Comparison of ENCODE assay signal across 25 cellular contexts in genomic region chr11:27497911-27498310, GRCh38. TPM values are rescaled to one million over a fixed set of nuclear protein-coding genes. Genes with fewer than 3 reads are reported as not detected.
"Had no signal": no experiment of that assay in that cellular context is flagged by ENCODE, and none has a peak within 500 bp of the region (broad histone marks: within the 10 kb centered on the region; RNA-seq: fewer than 3 reads in every experiment).

No MANE protein-coding gene starts in this region.

- H3K4me3 ChIP-seq: esophagus muscularis mucosa, gastrocnemius medialis, heart left ventricle had no signal

- H3K9me3 ChIP-seq: esophagus muscularis mucosa, gastrocnemius medialis, heart left ventricle had no signal

- H3K27me3 ChIP-seq: brain microvascular endothelial cell, esophagus muscularis mucosa, foreskin keratinocyte, gastrocnemius medialis, heart left ventricle had no signal

- DNase-seq: activated CD4-positive, alpha-beta memory T cell treated with anti-CD3 and anti-CD28 coated beads for 36 hours; activated CD4-positive, alpha-beta T cell treated with anti-CD3 and anti-CD28 coated beads for 36 hours; activated CD4-positive, CD25-positive, alpha-beta regulatory T cell; activated CD4-positive, CD25-positive, alpha-beta regulatory T cell treated with anti-CD3 and anti-CD28 coated beads, Interleukin-2, amount 50 U/mL, for 72 hours; activated CD8-positive, alpha-beta memory T cell treated with anti-CD3 and anti-CD28 coated beads for 24 hours; activated effector memory CD4-positive, alpha-beta T cell treated with Interleukin-2 at 50 U/mL for 16 hours; activated gamma-delta T cell treated with Interleukin-2 at 50 U/mL for 16 hours; activated naive CD4-positive, alpha-beta T cell treated with anti-CD3 and anti-CD28 coated beads, Interleukin-2, amount 50 U/mL, for 16 hours; activated naive CD4-positive, alpha-beta T cell treated with Interleukin-2 at 50 U/mL for 16 hours; activated T-cell treated with anti-CD3 and anti-CD28 coated beads, Interleukin-2, amount 50 U/mL, for 4 hours; amniotic stem cell; anterior cingulate cortex; brain microvascular endothelial cell; cortex of kidney; effector CD4-positive, alpha-beta T cell; effector memory CD8-positive, alpha-beta T cell; gastrocnemius medialis; glutamatergic neuron; heart left ventricle had no signal

- H3K4me1 ChIP-seq: foreskin keratinocyte had no signal

- FAIRE-seq: bronchial epithelial cell had no signal

- ATAC-seq: activated CD4-positive, alpha-beta T cell treated with anti-CD3 and anti-CD28 coated beads for 36 hours; activated T-cell treated with anti-CD3 and anti-CD28 coated beads, Interleukin-2, amount 50 U/mL, for 4 hours; activated T-helper 17 cell treated with anti-CD3 and anti-CD28 coated beads, Interleukin-2, amount 50 U/mL, for 72 hours; gastrocnemius medialis had no signal

- H3K27ac ChIP-seq: brain microvascular endothelial cell, foreskin keratinocyte, gastrocnemius medialis, heart left ventricle had no signal

RNA-seq across cellular contexts. Expression of gene LGR4, which starts 25.3 kb away (rescaled TPM):
- total RNA-seq: activated CD4-positive, alpha-beta T cell treated with anti-CD3 and anti-CD28 coated beads, Interleukin-2, amount 10 ng/mL, durations not matched to agents 24 days and 14 days; T-helper 1 cell treated with Interleukin-12 subunit alpha and Interleukin-12 subunit beta and Interleukin-4 antibody, amounts not matched to agents 30 ng/mL and 1 ng/mL, for 36 hours had no signal
